ENCODE assay signal across 8 cellular contexts in genomic region chr16:73054732-73055481, GRCh38. TPM values are rescaled to one million over a fixed set of nuclear protein-coding genes. Genes with fewer than 3 reads are reported as not detected.
DNase-seq lines count a peak whose midpoint lies in the region; ATAC-seq and TF ChIP-seq lines count a peak whose summit lies in the region.

No MANE protein-coding gene starts in this region.

- TF ChIP-seq POLR2A in transverse colon (IDR thresholded peaks at IDR 0.05), result no peak

- TF ChIP-seq EP300 in transverse colon (IDR thresholded peaks at IDR 0.05; ENCODE audit: low read depth), result no peak

- WGBS in transverse colon (ENCODE audit: low coverage in 1 of 2), 2 donors, result 6 to 13% methylated on average over 5 to 7 of the region's 7 CpGs

- no peaks in the 10 kb centered on the region for H3K36me3 ChIP-seq in transverse colon

- intact Hi-C loops in transverse colon (cut with DNase I; ENCODE audit: low total_unique reads), result no loop called here

- no peaks in the 10 kb centered on the region for H3K9me3 ChIP-seq in transverse colon

- no peak for ATAC-seq in GM19324 (IDR thresholded peaks at IDR 0.05; ENCODE audit: low FRiP score, unreplicated experiment)

- TF ChIP-seq CTCF in VCaP (conservative IDR thresholded peaks at IDR 0.05) (no peak), transverse colon (IDR thresholded peaks at IDR 0.05) (no peak)

- DNase-seq in NCI-H2227 (lab: John Stamatoyannopoulos, UW; ENCODE audit: unreplicated experiment) (peak; percentile 47), NCI-H2227 treated with DMSO at 0.1 percent for 48 hours (lab: John Stamatoyannopoulos, UW) (no peak), iris pigment epithelial cell (ENCODE audit: low read depth) (peak; percentile 80), transverse colon (no peak), HuH-7 (ENCODE audit: low spot score) (no peak)
- DNase-seq in stimulated activated CD4-positive, alpha-beta T cell treated with anti-CD3 and anti-CD28 coated beads, Interleukin-15, amount 100 ng/mL, for 24 hours, result no peak

- peaks cover 32 to 76% (median 66%) of the 10 kb centered on the region in 4 donors for H3K4me1 ChIP-seq in transverse colon

- H3K4me3 ChIP-seq in transverse colon, result peak overlapping the region in 3 of 4 donors; percentile 10 to 96 (median 18)

- H3K27ac ChIP-seq in VCaP, result peak overlapping the region; percentile 97
- H3K27ac ChIP-seq in transverse colon, result peak overlapping the region; percentile 92 to 96 (median 96)

- in situ Hi-C loops in transverse colon (cut with MboI; ENCODE audit: low pct_ligation_motif_present in 1 of 4, low pct_unique_long_range_greater_than_20kb in 1 of 4, low sequenced_read_pairs in 3 of 4), result loop anchor here in 3 of 4 donors (25.0 kb wide), 2 partner anchors 218 to 393 kb away; no protein-coding TSS in a partner anchor

- no peaks in the 10 kb centered on the region for H3K27me3 ChIP-seq in transverse colon

RNA-seq across cellular contexts. Expression of gene ZFHX3, which starts 7.0 kb away (rescaled TPM):
- 10 to 100 TPM; 12.3 to 23.7 (median 15.3) TPM for total RNA-seq in transverse colon

Comparison
In these comparisons a context has a peak if more than half of its experiments do, and no peak if none do; other contexts are left out.
1. DNase-seq: peak in NCI-H2227 (single experiment) and iris pigment epithelial cell (single experiment); none in NCI-H2227 treated with DMSO at 0.1 percent for 48 hours (single experiment), transverse colon (single experiment), HuH-7 (single experiment) and stimulated activated CD4-positive, alpha-beta T cell treated with anti-CD3 and anti-CD28 coated beads, Interleukin-15, amount 100 ng/mL, for 24 hours (single experiment).